1 cellular context compared by ENCODE assay signal in genomic region chr3:126539558-126540250, GRCh38.
A peak's percentile ranks its signal among the peaks of the same experiment; 100 is the strongest.
TF ChIP-seq lines count a peak whose summit lies in the region.

No MANE protein-coding gene starts in this region.

TF ChIP-seq in HepG2, 621 proteins besides CTCF, POLR2A, EP300 and RAD21:
- TF ChIP-seq RORA (CRISPR knock-in tag; IDR thresholded peaks at IDR 0.05) = no peak
- 0 out of 2 replicates have a peak, but pooled peaks have one; percentile 35 for TF ChIP-seq AKAP8 (CRISPR knock-in tag; IDR thresholded peaks at IDR 0.05)
- no peak for TF ChIP-seq JUNB (CRISPR knock-in tag; IDR thresholded peaks at IDR 0.05; ENCODE audit: borderline replicate concordance)
- no peak for TF ChIP-seq TERF1 (CRISPR knock-in tag; IDR thresholded peaks at IDR 0.05)
- TF ChIP-seq SRSF4 (IDR thresholded peaks at IDR 0.05; ENCODE audit: low read depth, low read length, poor library complexity, severe bottlenecking) = no peak
- TF ChIP-seq BATF2 (CRISPR knock-in tag; IDR thresholded peaks at IDR 0.05) = no peak
- no peak for TF ChIP-seq ZFX (CRISPR knock-in tag; IDR thresholded peaks at IDR 0.05; ENCODE audit: low read depth)
- TF ChIP-seq ELF4 (CRISPR knock-in tag; IDR thresholded peaks at IDR 0.05; ENCODE audit: borderline replicate concordance) = no peak
- TF ChIP-seq FOSL1 (CRISPR knock-in tag; IDR thresholded peaks at IDR 0.05; ENCODE audit: borderline replicate concordance) = no peak
- TF ChIP-seq HNRNPLL (IDR thresholded peaks at IDR 0.05; ENCODE audit: low read depth, low read length, poor library complexity, severe bottlenecking) = peak; percentile 58
- peak; percentile 92; the same call in 1 of the 2 replicates for TF ChIP-seq ZNF646 (CRISPR knock-in tag; IDR thresholded peaks at IDR 0.05)
- TF ChIP-seq ZNF512B (CRISPR knock-in tag; IDR thresholded peaks at IDR 0.05; ENCODE audit: borderline replicate concordance) = no peak
- TF ChIP-seq HNRNPL (IDR thresholded peaks at IDR 0.05; ENCODE audit: low read depth, low read length) = peak; percentile 80; the same call in 1 of the 2 replicates
- no peak for TF ChIP-seq ARID2 (CRISPR knock-in tag; IDR thresholded peaks at IDR 0.05; ENCODE audit: borderline replicate concordance)
- no peak for TF ChIP-seq ZNF205 (CRISPR knock-in tag; IDR thresholded peaks at IDR 0.05)
